In genomic region chr3:194145702-194146101, GRCh38 we compare ENCODE assay signal across 16 cellular contexts. TPM values are rescaled to one million over a fixed set of nuclear protein-coding genes. Genes with fewer than 3 reads are reported as not detected.
DNase-seq lines count a peak whose midpoint lies in the region; ATAC-seq and TF ChIP-seq lines count a peak whose summit lies in the region.
"Had no signal": no experiment of that assay in that cellular context is flagged by ENCODE, and none has a peak within 500 bp of the region (broad histone marks: within the 10 kb centered on the region; RNA-seq: fewer than 3 reads in every experiment).

No MANE protein-coding gene starts in this region.

- TF ChIP-seq CTCF in activated B cell treated with CpG ODN at 0.5 μM for 24 hours (IDR thresholded peaks at IDR 0.05), result no peak

- CTCF ChIA-PET in activated naive CD4-positive, alpha-beta T cell treated with anti-CD3 and anti-CD28 coated beads, Interleukin-2, amount 10 ng/mL, durations not matched to agents 7 days and 5 days (lab: Charles Lee), result no interaction called here
- CTCF ChIA-PET in activated B cell treated with CpG ODN at 0.5 μM for 24 hours (lab: Charles Lee), result no interaction called here

- H3K4me3 Mint-ChIP-seq in activated naive CD4-positive, alpha-beta T cell treated with anti-CD3 and anti-CD28 coated beads, Interleukin-2, amount 10 ng/mL, durations not matched to agents 7 days and 5 days, result no peak overlapping the region
- no peak overlapping the region for H3K4me3 Mint-ChIP-seq in activated B cell treated with CpG ODN at 0.5 μM for 24 hours
- H3K4me3 Mint-ChIP-seq: B cell; CD4-positive, alpha-beta T cell; CD8-positive, alpha-beta T cell had no signal

- no peak overlapping the region for H3K27ac Mint-ChIP-seq in activated naive CD4-positive, alpha-beta T cell treated with anti-CD3 and anti-CD28 coated beads, Interleukin-2, amount 10 ng/mL, durations not matched to agents 7 days and 5 days
- no peak overlapping the region for H3K27ac Mint-ChIP-seq in activated B cell treated with CpG ODN at 0.5 μM for 24 hours
- H3K27ac Mint-ChIP-seq: B cell; CD4-positive, alpha-beta T cell; CD8-positive, alpha-beta T cell had no signal

- POLR2A ChIA-PET in activated B cell treated with CpG ODN at 0.5 μM for 24 hours (lab: Charles Lee), result no interaction called here

- DNase-seq in activated naive CD4-positive, alpha-beta T cell treated with anti-CD3 and anti-CD28 coated beads, Interleukin-2, amount 10 ng/mL, durations not matched to agents 7 days and 5 days, result peak; percentile 16
- no peak for DNase-seq in activated naive CD4-positive, alpha-beta T cell treated with Interleukin-2 at 50 U/mL for 16 hours
- DNase-seq in activated B cell treated with CpG ODN at 0.5 μM for 24 hours, result peak; percentile 1
- DNase-seq in islet precursor cell, result peak; percentile 19
- no peak for DNase-seq in dedifferentiated amniotic fluid mesenchymal stem cell (ENCODE audit: extremely low spot score)
- DNase-seq in SKM-1 (lab: John Stamatoyannopoulos, UW; ENCODE audit: unreplicated experiment), result no peak
- no peak for DNase-seq in NCI-H1105 treated with DMSO at 0.1 percent for 48 hours (lab: John Stamatoyannopoulos, UW)
- DNase-seq: AML-193; Caco-2; Calu3; CD4-positive, alpha-beta T cell; CD8-positive, alpha-beta T cell; DMS79 treated with DMSO at 0.1 percent for 48 hours; GF-D8 had no signal

- H3K36me3 Mint-ChIP-seq in activated naive CD4-positive, alpha-beta T cell treated with anti-CD3 and anti-CD28 coated beads, Interleukin-2, amount 10 ng/mL, durations not matched to agents 7 days and 5 days, result no peaks in the 10 kb centered on the region
- no peaks in the 10 kb centered on the region for H3K36me3 Mint-ChIP-seq in activated B cell treated with CpG ODN at 0.5 μM for 24 hours (ENCODE audit: low read depth)
- H3K36me3 Mint-ChIP-seq: CD8-positive, alpha-beta T cell had no signal

- H3K27me3 Mint-ChIP-seq in activated naive CD4-positive, alpha-beta T cell treated with anti-CD3 and anti-CD28 coated beads, Interleukin-2, amount 10 ng/mL, durations not matched to agents 7 days and 5 days, result peaks cover 51% of the 10 kb centered on the region
- H3K27me3 Mint-ChIP-seq in activated B cell treated with CpG ODN at 0.5 μM for 24 hours, result peaks cover 18% of the 10 kb centered on the region

- no peak for ATAC-seq in activated B cell treated with CpG ODN at 0.5 μM for 24 hours (ENCODE audit: low read depth)
- ATAC-seq: A549; CD8-positive, alpha-beta T cell had no signal

- intact Hi-C loops in activated B cell treated with CpG ODN at 0.5 μM for 24 hours (cut with micrococcal nuclease), result no loop called here

- H3K9me3 Mint-ChIP-seq in activated naive CD4-positive, alpha-beta T cell treated with anti-CD3 and anti-CD28 coated beads, Interleukin-2, amount 10 ng/mL, durations not matched to agents 7 days and 5 days, result no peaks in the 10 kb centered on the region
- no peaks in the 10 kb centered on the region for H3K9me3 Mint-ChIP-seq in activated B cell treated with CpG ODN at 0.5 μM for 24 hours
- H3K9me3 Mint-ChIP-seq: CD4-positive, alpha-beta T cell; CD8-positive, alpha-beta T cell had no signal

- peaks cover 16% of the 10 kb centered on the region for H3K4me1 Mint-ChIP-seq in activated naive CD4-positive, alpha-beta T cell treated with anti-CD3 and anti-CD28 coated beads, Interleukin-2, amount 10 ng/mL, durations not matched to agents 7 days and 5 days
- peaks cover 10% of the 10 kb centered on the region for H3K4me1 Mint-ChIP-seq in activated B cell treated with CpG ODN at 0.5 μM for 24 hours

RNA-seq across cellular contexts. Expression of gene HES1, which starts 9.8 kb away (rescaled TPM):
- 5.0 and 5.9 TPM in 2 replicates for total RNA-seq in activated B cell treated with CpG ODN at 0.5 μM for 24 hours

Comparison
In these comparisons a context has a peak if more than half of its experiments do, and no peak if none do; other contexts are left out.
1. DNase-seq: peak in activated naive CD4-positive, alpha-beta T cell treated with anti-CD3 and anti-CD28 coated beads, Interleukin-2, amount 10 ng/mL, durations not matched to agents 7 days and 5 days (single experiment), activated B cell treated with CpG ODN at 0.5 μM for 24 hours (single experiment) and islet precursor cell (single experiment); none in activated naive CD4-positive, alpha-beta T cell treated with Interleukin-2 at 50 U/mL for 16 hours (single experiment), dedifferentiated amniotic fluid mesenchymal stem cell (single experiment), SKM-1 (single experiment) and NCI-H1105 treated with DMSO at 0.1 percent for 48 hours (single experiment).